In the genomic region with DNA sequence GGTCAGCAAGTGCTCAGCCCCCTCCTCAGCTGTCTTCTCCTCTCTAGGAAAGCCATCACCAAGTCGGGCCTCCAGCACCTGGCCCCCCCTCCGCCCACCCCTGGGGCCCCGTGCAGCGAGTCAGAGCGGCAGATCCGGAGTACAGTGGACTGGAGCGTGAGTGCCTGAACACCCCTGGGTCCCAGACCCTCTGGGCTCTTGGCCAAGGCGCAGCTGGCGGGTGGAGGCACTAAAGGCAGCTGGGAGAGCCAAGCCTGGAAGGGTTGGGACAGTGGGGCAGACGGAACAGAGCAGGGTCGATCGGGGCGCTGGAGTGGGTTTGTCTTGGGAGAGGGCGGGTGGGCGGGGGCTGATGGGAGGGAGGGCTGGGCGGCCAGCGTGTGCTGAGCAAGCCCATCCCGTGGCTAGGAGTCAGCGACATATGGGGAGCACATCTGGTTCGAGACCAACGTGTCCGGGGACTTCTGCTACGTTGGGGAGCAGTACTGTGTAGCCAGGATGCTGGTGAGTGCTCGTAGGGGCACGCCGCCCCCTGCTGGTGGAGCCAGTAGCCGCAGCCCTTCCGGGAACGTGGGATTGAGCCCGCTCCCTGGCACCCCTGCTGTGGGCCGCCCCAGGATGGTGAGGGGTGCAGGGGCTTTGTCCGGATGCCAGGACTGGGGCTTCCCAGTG, we compare ENCODE assay signal across 8 cellular contexts. TPM values are rescaled to one million over a fixed set of nuclear protein-coding genes. Genes with fewer than 3 reads are reported as not detected.
DNase-seq lines count a peak whose midpoint lies in the region; ATAC-seq and TF ChIP-seq lines count a peak whose summit lies in the region.

No MANE protein-coding gene starts in this region.

- H3K27me3 Mint-ChIP-seq in osteocyte (ENCODE audit: unreplicated experiment) = no peaks in the 10 kb centered on the region

- H3K9me3 Mint-ChIP-seq in osteocyte (ENCODE audit: unreplicated experiment) = no peaks in the 10 kb centered on the region

- TF ChIP-seq CTCF in DND-41 (IDR thresholded peaks at IDR 0.05; ENCODE audit: borderline replicate concordance, extremely low read depth, low read length, poor library complexity, severe bottlenecking) (peak; percentile 82), fibroblast of lung (conservative IDR thresholded peaks at IDR 0.05 in 1 of 2, IDR thresholded peaks at IDR 0.05 in 1 of 2; ENCODE audit: low read depth in 1 of 2, low read length in 2 of 2) (peak; percentile 60 to 85), osteocyte (IDR thresholded peaks at IDR 0.05) (peak; percentile 93)

- no peaks in the 10 kb centered on the region for H3K27me3 ChIP-seq in DND-41 (ENCODE audit: insufficient read depth, low read length, poor library complexity)
- H3K27me3 ChIP-seq in H7 (ENCODE audit: control insufficient read depth, insufficient read depth, low read length) = no peaks in the 10 kb centered on the region
- H3K27me3 ChIP-seq in fibroblast of lung (ENCODE audit: control insufficient read depth, insufficient read depth, low read length) = no peaks in the 10 kb centered on the region

- DNase-seq in DND-41 (peak; percentile 75), H7 (peak; percentile 95), NCI-H2171 treated with DMSO at 0.1 percent for 48 hours (lab: John Stamatoyannopoulos, UW) (peak; percentile 82), fibroblast of lung (ENCODE audit: low read depth in 2 of 2) (peak; percentile 26 to 61), osteocyte (ENCODE audit: extremely low spot score, unreplicated experiment) (peak; percentile 90), SIG-M5 treated with dmso at 0.1 percent for 504 hours (lab: John Stamatoyannopoulos, UW; ENCODE audit: unreplicated experiment) (no peak)
- DNase-seq in activated T-cell treated with anti-CD3 and anti-CD28 coated beads, Interleukin-2, amount 50 U/mL, for 1 hour = peak; percentile 81

- no peak overlapping the region for H3K4me3 Mint-ChIP-seq in osteocyte (ENCODE audit: unreplicated experiment)

- H2AFZ ChIP-seq in DND-41 (ENCODE audit: low read depth, low read length) (no peak overlapping the region), fibroblast of lung (ENCODE audit: low read length) (no peak overlapping the region)

- no peak overlapping the region for H3K4me2 ChIP-seq in DND-41 (ENCODE audit: insufficient read depth, low read length)
- H3K4me2 ChIP-seq in fibroblast of lung (ENCODE audit: extremely low read depth, insufficient read depth, low read length) = no peak overlapping the region

- H3K4me1 ChIP-seq in DND-41 (ENCODE audit: insufficient read depth, low read length) (peaks cover 12% of the 10 kb centered on the region), fibroblast of lung (ENCODE audit: control insufficient read depth, extremely low read depth, insufficient read depth, low read length) (peaks cover 18% of the 10 kb centered on the region)

- ATAC-seq in DND-41 (ENCODE audit: insufficient read depth, low read depth) (peak; percentile 81), GM21526 (IDR thresholded peaks at IDR 0.05; ENCODE audit: low FRiP score, unreplicated experiment) (no peak)

- H3K36me3 ChIP-seq in DND-41 (ENCODE audit: insufficient read depth, low read length) = peaks cover 89% of the 10 kb centered on the region
- H3K36me3 ChIP-seq in H7 (replicated peaks; ENCODE audit: control insufficient read depth, insufficient read depth, low read length) = peaks cover 18% of the 10 kb centered on the region
- H3K36me3 ChIP-seq in fibroblast of lung (ENCODE audit: control insufficient read depth, insufficient read depth, low read length) = peaks cover 6% of the 10 kb centered on the region

- H3K79me2 ChIP-seq in DND-41 (ENCODE audit: insufficient read depth, low read length) = peaks cover 70% of the 10 kb centered on the region
- peaks cover 9% of the 10 kb centered on the region for H3K79me2 ChIP-seq in fibroblast of lung (ENCODE audit: control insufficient read depth, insufficient read depth, low read length)

- H3K36me3 Mint-ChIP-seq in osteocyte (ENCODE audit: unreplicated experiment) = no peaks in the 10 kb centered on the region

- H3K27ac Mint-ChIP-seq in osteocyte (ENCODE audit: unreplicated experiment) = no peak overlapping the region

- H3K27ac ChIP-seq in DND-41 (ENCODE audit: low read length) (no peak overlapping the region), fibroblast of lung (ENCODE audit: insufficient read depth, low read length) (no peak overlapping the region)

- H3K4me1 Mint-ChIP-seq in osteocyte (ENCODE audit: unreplicated experiment) = peaks cover 47% of the 10 kb centered on the region

- H3K9me3 ChIP-seq in DND-41 (ENCODE audit: insufficient read depth, low read length, severe bottlenecking) (no peaks in the 10 kb centered on the region), fibroblast of lung (ENCODE audit: control insufficient read depth, insufficient read depth, low read depth, low read length) (no peaks in the 10 kb centered on the region)

- H4K20me1 ChIP-seq in DND-41 (ENCODE audit: insufficient read depth, low read length) (peaks cover 67% of the 10 kb centered on the region), fibroblast of lung (ENCODE audit: control insufficient read depth, extremely low read depth, insufficient read depth, low read length) (no peaks in the 10 kb centered on the region)

- H3K9ac ChIP-seq in DND-41 (ENCODE audit: low read depth, low read length) (no peak overlapping the region), fibroblast of lung (ENCODE audit: insufficient read depth, low read length) (no peak overlapping the region)

- no peak overlapping the region for H3K4me3 ChIP-seq in DND-41 (ENCODE audit: low read depth in 1 of 2, low read length in 2 of 2)
- no peak overlapping the region for H3K4me3 ChIP-seq in H7 (ENCODE audit: insufficient read depth, low read depth, low read length)
- no peak overlapping the region for H3K4me3 ChIP-seq in fibroblast of lung (replicated peaks in 1 of 4; ENCODE audit: control extremely low read depth in 1 of 4, insufficient read depth in 1 of 4, low read depth in 3 of 4, low read length in 4 of 4)

RNA-seq across cellular contexts. Expression of a gene that starts 14.1 kb away (rescaled TPM):
- total RNA-seq in H7 (2014; rRNA removed; shearing (Covaris generic)) = 672 and 771 TPM in 2 replicates
- total RNA-seq in fibroblast of lung (44.6 and 93.2 TPM in 2 replicates), osteocyte (163 and 171 TPM in 2 replicates)
- 131 and 169 TPM in 2 replicates for polyA plus RNA-seq in fibroblast of lung
- 157 and 188 TPM in 2 replicates for polyA plus RNA-seq in fibroblast of lung (2012)
- polyA minus RNA-seq in fibroblast of lung (ENCODE audit: low replicate concordance) = 45.2 and 79.7 TPM in 2 replicates

RNA-seq across cellular contexts. Expression of a gene that starts 20.1 kb away (rescaled TPM):
- total RNA-seq in H7 (2014; rRNA removed; shearing (Covaris generic)) = 80.8 and 109 TPM in 2 replicates
- total RNA-seq in fibroblast of lung = 24.9 and 35.5 TPM in 2 replicates
- 16.4 and 26.1 TPM in 2 replicates for polyA plus RNA-seq in fibroblast of lung
- polyA plus RNA-seq in fibroblast of lung (2012) = 34.5 and 44.0 TPM in 2 replicates
- polyA minus RNA-seq in fibroblast of lung (ENCODE audit: low replicate concordance) = 71.9 and 76.7 TPM in 2 replicates
- 48.6 and 49.9 TPM in 2 replicates for total RNA-seq in osteocyte

RNA-seq across cellular contexts. Expression of a gene that starts 24.2 kb away (rescaled TPM):
- 0.14 TPM in 1 of 2 replicates, not detected in the other for total RNA-seq in H7 (2014; rRNA removed; shearing (Covaris generic))
- total RNA-seq in fibroblast of lung (under 0.01 TPM in 1 of 2 replicates, not detected in the other), osteocyte (0.21 TPM in 1 of 2 replicates, not detected in the other)
- polyA plus RNA-seq in fibroblast of lung = 0.03 and 0.05 TPM in 2 replicates
- polyA plus RNA-seq in fibroblast of lung (2012) = 0.14 TPM in 1 of 2 replicates, not detected in the other
- 0.82 TPM in 1 of 2 replicates, not detected in the other for polyA minus RNA-seq in fibroblast of lung (ENCODE audit: low replicate concordance)
